20 cellular contexts compared by ENCODE assay signal in genomic region chr2:101420623-101421022, GRCh38. TPM values are rescaled to one million over a fixed set of nuclear protein-coding genes. Genes with fewer than 3 reads are reported as not detected.
"Had no signal": no experiment of that assay in that cellular context is flagged by ENCODE, and none has a peak within 500 bp of the region (broad histone marks: within the 10 kb centered on the region; RNA-seq: fewer than 3 reads in every experiment).

No MANE protein-coding gene starts in this region.

- H3K4me1 Mint-ChIP-seq: activated CD4-positive, alpha-beta T cell treated with anti-CD3 and anti-CD28 coated beads, Interleukin-2, amount 10 ng/mL, durations not matched to agents 24 days and 14 days; activated naive CD8-positive, alpha-beta T cell treated with anti-CD3 and anti-CD28 coated beads, Interleukin-2, amount 10 ng/mL, durations not matched to agents 7 days and 5 days; endodermal cell; mesothelial cell of epicardium; stimulated activated effector memory CD8-positive, alpha-beta T cell treated with anti-CD3 and anti-CD28 coated beads, Interleukin-12 subunit alpha, Interleukin-12 subunit beta, amount 100 ng/mL, for 72 hours had no signal

- H3K4me3 Mint-ChIP-seq: activated B cell treated with CpG ODN at 0.5 μM for 24 hours; activated CD4-positive, alpha-beta T cell treated with anti-CD3 and anti-CD28 coated beads, Interleukin-2, amount 10 ng/mL, durations not matched to agents 24 days and 14 days; activated naive CD8-positive, alpha-beta T cell treated with anti-CD3 and anti-CD28 coated beads, Interleukin-2, amount 10 ng/mL, durations not matched to agents 7 days and 5 days; endodermal cell; mesothelial cell of epicardium; stimulated activated effector memory CD8-positive, alpha-beta T cell treated with anti-CD3 and anti-CD28 coated beads, Interleukin-12 subunit alpha, Interleukin-12 subunit beta, amount 100 ng/mL, for 72 hours had no signal

- H3K9me3 ChIP-seq: ascending aorta, breast epithelium, lower lobe of right lung, ovary, thoracic aorta had no signal

- H3K9me3 Mint-ChIP-seq: activated B cell treated with CpG ODN at 0.5 μM for 24 hours; activated CD4-positive, alpha-beta T cell treated with anti-CD3 and anti-CD28 coated beads, Interleukin-2, amount 10 ng/mL, durations not matched to agents 24 days and 14 days; endodermal cell; mesothelial cell of epicardium; stimulated activated effector memory CD8-positive, alpha-beta T cell treated with anti-CD3 and anti-CD28 coated beads, Interleukin-12 subunit alpha, Interleukin-12 subunit beta, amount 100 ng/mL, for 72 hours had no signal

- ATAC-seq: heart right ventricle; left cardiac atrium; lower lobe of right lung; stimulated activated effector memory CD8-positive, alpha-beta T cell treated with anti-CD3 and anti-CD28 coated beads, Interleukin-12 subunit alpha, Interleukin-12 subunit beta, amount 100 ng/mL, for 72 hours had no signal

- H3K36me3 ChIP-seq: ascending aorta, breast epithelium, heart right ventricle, lower lobe of right lung, ovary, thoracic aorta had no signal

- H3K27me3 ChIP-seq: ascending aorta, breast epithelium, ovary had no signal

- H3K27ac Mint-ChIP-seq: activated B cell treated with CpG ODN at 0.5 μM for 24 hours; activated CD4-positive, alpha-beta T cell treated with anti-CD3 and anti-CD28 coated beads, Interleukin-2, amount 10 ng/mL, durations not matched to agents 24 days and 14 days; activated naive CD8-positive, alpha-beta T cell treated with anti-CD3 and anti-CD28 coated beads, Interleukin-2, amount 10 ng/mL, durations not matched to agents 7 days and 5 days; endodermal cell; mesothelial cell of epicardium; stimulated activated effector memory CD8-positive, alpha-beta T cell treated with anti-CD3 and anti-CD28 coated beads, Interleukin-12 subunit alpha, Interleukin-12 subunit beta, amount 100 ng/mL, for 72 hours had no signal

- H3K27me3 Mint-ChIP-seq: activated B cell treated with CpG ODN at 0.5 μM for 24 hours; activated CD4-positive, alpha-beta T cell treated with anti-CD3 and anti-CD28 coated beads, Interleukin-2, amount 10 ng/mL, durations not matched to agents 24 days and 14 days had no signal

- H3K27ac ChIP-seq: ascending aorta, breast epithelium, heart right ventricle, lower lobe of right lung, ovary, thoracic aorta had no signal

- H3K36me3 Mint-ChIP-seq: mesothelial cell of epicardium; stimulated activated effector memory CD8-positive, alpha-beta T cell treated with anti-CD3 and anti-CD28 coated beads, Interleukin-12 subunit alpha, Interleukin-12 subunit beta, amount 100 ng/mL, for 72 hours had no signal

- H3K4me1 ChIP-seq: ascending aorta, breast epithelium, lower lobe of right lung had no signal

- H3K4me3 ChIP-seq: ascending aorta, breast epithelium, heart right ventricle, lower lobe of right lung, ovary, thoracic aorta had no signal

- DNase-seq: activated B cell treated with CpG ODN at 0.5 μM for 24 hours; activated CD4-positive, alpha-beta T cell treated with anti-CD3 and anti-CD28 coated beads, Interleukin-2, amount 10 ng/mL, durations not matched to agents 24 days and 14 days; activated CD8-positive, alpha-beta memory T cell treated with anti-CD3 and anti-CD28 coated beads for 24 hours; activated naive CD4-positive, alpha-beta T cell; activated naive CD8-positive, alpha-beta T cell treated with anti-CD3 and anti-CD28 coated beads, Interleukin-2, amount 10 ng/mL, durations not matched to agents 7 days and 5 days; activated T-cell treated with anti-CD3 and anti-CD28 coated beads for 4 hours; endodermal cell; heart right ventricle; left cardiac atrium; lower lobe of right lung; ovary; stimulated activated CD4-positive, alpha-beta T cell treated with anti-CD3 and anti-CD28 coated beads, Interleukin-12 subunit alpha, Interleukin-12 subunit beta, amount 100 ng/mL, for 4 hours; stimulated activated CD4-positive, alpha-beta T cell treated with anti-CD3 and anti-CD28 coated beads, Interleukin-2, amount 100 ng/mL, for 24 hours had no signal

RNA-seq across cellular contexts. Expression of gene CREG2, which starts 33.3 kb away (rescaled TPM):
- total RNA-seq: activated B cell treated with CpG ODN at 0.5 μM for 24 hours; activated CD4-positive, alpha-beta T cell treated with anti-CD3 and anti-CD28 coated beads, Interleukin-2, amount 10 ng/mL, durations not matched to agents 24 days and 14 days; activated naive CD8-positive, alpha-beta T cell treated with anti-CD3 and anti-CD28 coated beads, Interleukin-2, amount 10 ng/mL, durations not matched to agents 7 days and 5 days; ascending aorta; left cardiac atrium; lower lobe of right lung; thoracic aorta had no signal
- polyA plus RNA-seq: heart right ventricle had no signal

RNA-seq across cellular contexts. Expression of gene RFX8, which starts 54.3 kb away (rescaled TPM):
- total RNA-seq: activated B cell treated with CpG ODN at 0.5 μM for 24 hours, ascending aorta, endodermal cell, left cardiac atrium, lower lobe of right lung, ureter had no signal
- polyA plus RNA-seq: neural cell had no signal
